In genomic region chr17:67717624-67718324, GRCh38 we compare ENCODE assay signal across 1 cellular context.
TF ChIP-seq lines count a peak whose summit lies in the region.

Gene NOL11 (plus strand): TSS chr17:67717936. CDS start chr17:67717948, 12 bp downstream.

TF ChIP-seq in HepG2, 621 proteins besides CTCF, POLR2A, EP300 and RAD21 (continued from another document and continues in another):
- no peak for TF ChIP-seq ZKSCAN5 (CRISPR knock-in tag; IDR thresholded peaks at IDR 0.05)
- no peak for TF ChIP-seq DDIT3 (CRISPR knock-in tag; IDR thresholded peaks at IDR 0.05)
- TF ChIP-seq HNRNPUL1 (IDR thresholded peaks at IDR 0.05; ENCODE audit: low read depth, low read length) = no peak
- peak; percentile 62; the same call in 1 of the 2 replicates for TF ChIP-seq JUN (CRISPR knock-in tag; IDR thresholded peaks at IDR 0.05)
- TF ChIP-seq, protein P1, sequence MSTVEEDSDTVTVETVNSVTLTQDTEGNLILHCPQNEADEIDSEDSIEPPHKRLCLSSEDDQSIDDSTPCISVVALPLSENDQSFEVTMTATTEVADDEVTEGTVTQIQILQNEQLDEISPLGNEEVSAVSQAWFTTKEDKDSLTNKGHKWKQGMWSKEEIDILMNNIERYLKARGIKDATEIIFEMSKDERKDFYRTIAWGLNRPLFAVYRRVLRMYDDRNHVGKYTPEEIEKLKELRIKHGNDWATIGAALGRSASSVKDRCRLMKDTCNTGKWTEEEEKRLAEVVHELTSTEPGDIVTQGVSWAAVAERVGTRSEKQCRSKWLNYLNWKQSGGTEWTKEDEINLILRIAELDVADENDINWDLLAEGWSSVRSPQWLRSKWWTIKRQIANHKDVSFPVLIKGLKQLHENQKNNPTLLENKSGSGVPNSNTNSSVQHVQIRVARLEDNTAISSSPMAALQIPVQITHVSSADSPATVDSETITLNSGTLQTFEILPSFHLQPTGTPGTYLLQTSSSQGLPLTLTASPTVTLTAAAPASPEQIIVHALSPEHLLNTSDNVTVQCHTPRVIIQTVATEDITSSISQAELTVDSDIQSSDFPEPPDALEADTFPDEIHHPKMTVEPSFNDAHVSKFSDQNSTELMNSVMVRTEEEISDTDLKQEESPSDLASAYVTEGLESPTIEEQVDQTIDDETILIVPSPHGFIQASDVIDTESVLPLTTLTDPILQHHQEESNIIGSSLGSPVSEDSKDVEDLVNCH (CRISPR knock-in tag; IDR thresholded peaks at IDR 0.05) = peak; percentile 100
- TF ChIP-seq ZNF780A (CRISPR knock-in tag; IDR thresholded peaks at IDR 0.05) = no peak; the same call in 1 of the 2 replicates
- TF ChIP-seq ATRX (CRISPR knock-in tag; IDR thresholded peaks at IDR 0.05; ENCODE audit: borderline replicate concordance) = no peak
- no peak; the same call in 1 of the 2 replicates for TF ChIP-seq ZC3H4 (CRISPR knock-in tag; IDR thresholded peaks at IDR 0.05; ENCODE audit: borderline replicate concordance)
- TF ChIP-seq ZNF790 (CRISPR knock-in tag; IDR thresholded peaks at IDR 0.05; ENCODE audit: borderline replicate concordance) = peak; percentile 55; the same call in 1 of the 2 replicates
- TF ChIP-seq PAF1 (CRISPR knock-in tag; IDR thresholded peaks at IDR 0.05) = no peak
- TF ChIP-seq SP140L (CRISPR knock-in tag; IDR thresholded peaks at IDR 0.05; ENCODE audit: borderline replicate concordance) = no peak; the same call in 1 of the 2 replicates
- no peak for TF ChIP-seq HMGA1 (CRISPR knock-in tag; conservative IDR thresholded peaks at IDR 0.05)
- no peak for TF ChIP-seq SMARCC2 (IDR thresholded peaks at IDR 0.05)
- 0 out of 4 replicates have a peak, but pooled peaks of 1 of the 2 experiments have one; percentile 8 for TF ChIP-seq MAFK (conservative IDR thresholded peaks at IDR 0.05 in 1 of 2, IDR thresholded peaks at IDR 0.05 in 1 of 2; ENCODE audit: low read length in 2 of 2)
- TF ChIP-seq RBFOX2 (IDR thresholded peaks at IDR 0.05; ENCODE audit: low read depth, low read length) = peak; percentile 87
- TF ChIP-seq ZNF510 (CRISPR knock-in tag; IDR thresholded peaks at IDR 0.05; ENCODE audit: low read depth) = peak; percentile 79
- peak; percentile 90; the same call in 1 of the 2 replicates for TF ChIP-seq ZC3H13 (CRISPR knock-in tag; IDR thresholded peaks at IDR 0.05)
- TF ChIP-seq PHF8 (CRISPR knock-in tag; IDR thresholded peaks at IDR 0.05) = peak; percentile 95
- TF ChIP-seq, protein P2, sequence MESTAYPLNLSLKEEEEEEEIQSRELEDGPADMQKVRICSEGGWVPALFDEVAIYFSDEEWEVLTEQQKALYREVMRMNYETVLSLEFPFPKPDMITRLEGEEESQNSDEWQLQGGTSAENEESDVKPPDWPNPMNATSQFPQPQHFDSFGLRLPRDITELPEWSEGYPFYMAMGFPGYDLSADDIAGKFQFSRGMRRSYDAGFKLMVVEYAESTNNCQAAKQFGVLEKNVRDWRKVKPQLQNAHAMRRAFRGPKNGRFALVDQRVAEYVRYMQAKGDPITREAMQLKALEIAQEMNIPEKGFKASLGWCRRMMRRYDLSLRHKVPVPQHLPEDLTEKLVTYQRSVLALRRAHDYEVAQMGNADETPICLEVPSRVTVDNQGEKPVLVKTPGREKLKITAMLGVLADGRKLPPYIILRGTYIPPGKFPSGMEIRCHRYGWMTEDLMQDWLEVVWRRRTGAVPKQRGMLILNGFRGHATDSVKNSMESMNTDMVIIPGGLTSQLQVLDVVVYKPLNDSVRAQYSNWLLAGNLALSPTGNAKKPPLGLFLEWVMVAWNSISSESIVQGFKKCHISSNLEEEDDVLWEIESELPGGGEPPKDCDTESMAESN (CRISPR knock-in tag; conservative IDR thresholded peaks at IDR 0.05) = peak; percentile 100
- TF ChIP-seq SMARCE1 (IDR thresholded peaks at IDR 0.05; ENCODE audit: borderline replicate concordance) = no peak
- TF ChIP-seq ZNF646 (CRISPR knock-in tag; IDR thresholded peaks at IDR 0.05) = peak; percentile 33; the same call in 1 of the 2 replicates
- TF ChIP-seq SIX4 (CRISPR knock-in tag; IDR thresholded peaks at IDR 0.05) = no peak
- TF ChIP-seq ZNF367 (CRISPR knock-in tag; IDR thresholded peaks at IDR 0.05; ENCODE audit: borderline replicate concordance) = 0 out of 2 replicates have a peak, but pooled peaks have one; percentile 73
- TF ChIP-seq ZMAT3 (CRISPR knock-in tag; conservative IDR thresholded peaks at IDR 0.05) = peak; percentile 80
- TF ChIP-seq CBX1 (IDR thresholded peaks at IDR 0.05; ENCODE audit: low read depth) = peak; percentile 98
- TF ChIP-seq GPN1 (CRISPR knock-in tag; IDR thresholded peaks at IDR 0.05; ENCODE audit: borderline replicate concordance) = no peak; the same call in 1 of the 2 replicates
- no peak for TF ChIP-seq ZNF549 (CRISPR knock-in tag; IDR thresholded peaks at IDR 0.05)
- peak; percentile 90 for TF ChIP-seq ZNF546 (CRISPR knock-in tag; conservative IDR thresholded peaks at IDR 0.05)
- TF ChIP-seq DNMT3B (CRISPR knock-in tag; conservative IDR thresholded peaks at IDR 0.05) = 0 out of 2 replicates have a peak, but pooled peaks have one; percentile 11
- TF ChIP-seq SIX1 (CRISPR knock-in tag; IDR thresholded peaks at IDR 0.05; ENCODE audit: borderline replicate concordance) = no peak
- peak; percentile 86 for TF ChIP-seq MIER2 (CRISPR knock-in tag; IDR thresholded peaks at IDR 0.05)
- peak; percentile 94 for TF ChIP-seq ZNF280B (CRISPR knock-in tag; IDR thresholded peaks at IDR 0.05; ENCODE audit: borderline replicate concordance)
- TF ChIP-seq, protein P3, sequence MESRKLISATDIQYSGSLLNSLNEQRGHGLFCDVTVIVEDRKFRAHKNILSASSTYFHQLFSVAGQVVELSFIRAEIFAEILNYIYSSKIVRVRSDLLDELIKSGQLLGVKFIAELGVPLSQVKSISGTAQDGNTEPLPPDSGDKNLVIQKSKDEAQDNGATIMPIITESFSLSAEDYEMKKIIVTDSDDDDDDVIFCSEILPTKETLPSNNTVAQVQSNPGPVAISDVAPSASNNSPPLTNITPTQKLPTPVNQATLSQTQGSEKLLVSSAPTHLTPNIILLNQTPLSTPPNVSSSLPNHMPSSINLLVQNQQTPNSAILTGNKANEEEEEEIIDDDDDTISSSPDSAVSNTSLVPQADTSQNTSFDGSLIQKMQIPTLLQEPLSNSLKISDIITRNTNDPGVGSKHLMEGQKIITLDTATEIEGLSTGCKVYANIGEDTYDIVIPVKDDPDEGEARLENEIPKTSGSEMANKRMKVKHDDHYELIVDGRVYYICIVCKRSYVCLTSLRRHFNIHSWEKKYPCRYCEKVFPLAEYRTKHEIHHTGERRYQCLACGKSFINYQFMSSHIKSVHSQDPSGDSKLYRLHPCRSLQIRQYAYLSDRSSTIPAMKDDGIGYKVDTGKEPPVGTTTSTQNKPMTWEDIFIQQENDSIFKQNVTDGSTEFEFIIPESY (CRISPR knock-in tag; IDR thresholded peaks at IDR 0.05) = peak; percentile 86
- no peak for TF ChIP-seq TERF1 (CRISPR knock-in tag; IDR thresholded peaks at IDR 0.05)
- 0 out of 2 replicates have a peak, but pooled peaks have one; percentile 61 for TF ChIP-seq ZNF569 (CRISPR knock-in tag; IDR thresholded peaks at IDR 0.05; ENCODE audit: borderline replicate concordance)
- TF ChIP-seq, protein P4, sequence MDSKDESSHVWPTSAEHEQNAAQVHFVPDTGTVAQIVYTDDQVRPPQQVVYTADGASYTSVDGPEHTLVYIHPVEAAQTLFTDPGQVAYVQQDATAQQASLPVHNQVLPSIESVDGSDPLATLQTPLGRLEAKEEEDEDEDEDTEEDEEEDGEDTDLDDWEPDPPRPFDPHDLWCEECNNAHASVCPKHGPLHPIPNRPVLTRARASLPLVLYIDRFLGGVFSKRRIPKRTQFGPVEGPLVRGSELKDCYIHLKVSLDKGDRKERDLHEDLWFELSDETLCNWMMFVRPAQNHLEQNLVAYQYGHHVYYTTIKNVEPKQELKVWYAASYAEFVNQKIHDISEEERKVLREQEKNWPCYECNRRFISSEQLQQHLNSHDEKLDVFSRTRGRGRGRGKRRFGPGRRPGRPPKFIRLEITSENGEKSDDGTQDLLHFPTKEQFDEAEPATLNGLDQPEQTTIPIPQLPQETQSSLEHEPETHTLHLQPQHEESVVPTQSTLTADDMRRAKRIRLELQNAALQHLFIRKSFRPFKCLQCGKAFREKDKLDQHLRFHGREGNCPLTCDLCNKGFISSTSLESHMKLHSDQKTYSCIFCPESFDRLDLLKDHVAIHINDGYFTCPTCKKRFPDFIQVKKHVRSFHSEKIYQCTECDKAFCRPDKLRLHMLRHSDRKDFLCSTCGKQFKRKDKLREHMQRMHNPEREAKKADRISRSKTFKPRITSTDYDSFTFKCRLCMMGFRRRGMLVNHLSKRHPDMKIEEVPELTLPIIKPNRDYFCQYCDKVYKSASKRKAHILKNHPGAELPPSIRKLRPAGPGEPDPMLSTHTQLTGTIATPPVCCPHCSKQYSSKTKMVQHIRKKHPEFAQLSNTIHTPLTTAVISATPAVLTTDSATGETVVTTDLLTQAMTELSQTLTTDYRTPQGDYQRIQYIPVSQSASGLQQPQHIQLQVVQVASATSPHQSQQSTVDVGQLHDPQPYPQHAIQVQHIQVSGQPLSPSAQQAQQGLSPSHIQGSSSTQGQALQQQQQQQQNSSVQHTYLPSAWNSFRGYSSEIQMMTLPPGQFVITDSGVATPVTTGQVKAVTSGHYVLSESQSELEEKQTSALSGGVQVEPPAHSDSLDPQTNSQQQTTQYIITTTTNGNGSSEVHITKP (CRISPR knock-in tag; IDR thresholded peaks at IDR 0.05; ENCODE audit: low read depth) = peak; percentile 84
- peak; percentile 80; the same call in 1 of the 2 replicates for TF ChIP-seq REL (CRISPR knock-in tag; conservative IDR thresholded peaks at IDR 0.05)
- TF ChIP-seq ZNF615 (CRISPR knock-in tag; IDR thresholded peaks at IDR 0.05; ENCODE audit: borderline replicate concordance) = no peak
- TF ChIP-seq HNRNPL (IDR thresholded peaks at IDR 0.05; ENCODE audit: low read depth, low read length) = no peak
- TF ChIP-seq BORCS8-MEF2B (CRISPR knock-in tag; IDR thresholded peaks at IDR 0.05) = peak; percentile 96; the same call in 1 of the 2 replicates
- peak; percentile 81; the same call in 1 of the 2 replicates for TF ChIP-seq ARHGAP35 (CRISPR knock-in tag; IDR thresholded peaks at IDR 0.05; ENCODE audit: borderline replicate concordance)
- TF ChIP-seq TEAD2 (CRISPR knock-in tag; IDR thresholded peaks at IDR 0.05) = no peak
- peak; percentile 90; the same call in 1 of the 2 replicates for TF ChIP-seq ZNF556 (CRISPR knock-in tag; IDR thresholded peaks at IDR 0.05; ENCODE audit: borderline replicate concordance)
- TF ChIP-seq RBAK (CRISPR knock-in tag; IDR thresholded peaks at IDR 0.05) = no peak
- peak; percentile 85; the same call in 1 of the 2 replicates for TF ChIP-seq ZNF782 (CRISPR knock-in tag; IDR thresholded peaks at IDR 0.05; ENCODE audit: borderline replicate concordance)
